1 cellular context compared by ENCODE assay signal in the genomic region with DNA sequence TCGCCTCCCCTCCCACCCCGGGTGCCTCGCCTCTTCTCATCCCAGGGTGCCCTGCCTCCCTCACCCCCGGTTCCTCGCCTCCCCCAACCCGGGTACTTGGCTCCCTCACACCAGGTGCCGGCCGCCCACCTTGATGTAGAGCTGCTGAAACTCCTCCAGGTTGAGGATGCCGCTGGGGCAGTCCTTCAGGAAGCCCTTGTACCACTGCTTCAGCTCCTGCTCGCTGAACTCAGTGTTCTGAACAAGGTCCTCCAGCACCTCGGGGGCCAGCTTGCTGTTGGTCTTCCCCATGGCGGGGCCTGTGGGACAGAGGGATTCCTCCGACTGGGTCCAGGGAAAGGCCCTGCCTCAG.
TF ChIP-seq lines count a peak whose summit lies in the region.

No MANE protein-coding gene starts in this region.

TF ChIP-seq in SK-N-SH, 30 proteins besides CTCF, POLR2A, EP300 and RAD21:
- TF ChIP-seq, protein P1, sequence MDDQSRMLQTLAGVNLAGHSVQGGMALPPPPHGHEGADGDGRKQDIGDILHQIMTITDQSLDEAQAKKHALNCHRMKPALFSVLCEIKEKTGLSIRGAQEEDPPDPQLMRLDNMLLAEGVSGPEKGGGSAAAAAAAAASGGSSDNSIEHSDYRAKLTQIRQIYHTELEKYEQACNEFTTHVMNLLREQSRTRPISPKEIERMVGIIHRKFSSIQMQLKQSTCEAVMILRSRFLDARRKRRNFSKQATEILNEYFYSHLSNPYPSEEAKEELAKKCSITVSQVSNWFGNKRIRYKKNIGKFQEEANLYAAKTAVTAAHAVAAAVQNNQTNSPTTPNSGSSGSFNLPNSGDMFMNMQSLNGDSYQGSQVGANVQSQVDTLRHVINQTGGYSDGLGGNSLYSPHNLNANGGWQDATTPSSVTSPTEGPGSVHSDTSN (IDR thresholded peaks at IDR 0.05): no peak
- no peak for TF ChIP-seq FOXM1 (IDR thresholded peaks at IDR 0.05; ENCODE audit: low read depth)
- TF ChIP-seq FOXJ3 (CRISPR knock-in tag; IDR thresholded peaks at IDR 0.05): no peak
- no peak for TF ChIP-seq TAF1 (IDR thresholded peaks at IDR 0.05; ENCODE audit: borderline replicate concordance, low read depth, low read length)
- TF ChIP-seq GATA2 (CRISPR knock-in tag; IDR thresholded peaks at IDR 0.05): no peak
- TF ChIP-seq, protein P2, sequence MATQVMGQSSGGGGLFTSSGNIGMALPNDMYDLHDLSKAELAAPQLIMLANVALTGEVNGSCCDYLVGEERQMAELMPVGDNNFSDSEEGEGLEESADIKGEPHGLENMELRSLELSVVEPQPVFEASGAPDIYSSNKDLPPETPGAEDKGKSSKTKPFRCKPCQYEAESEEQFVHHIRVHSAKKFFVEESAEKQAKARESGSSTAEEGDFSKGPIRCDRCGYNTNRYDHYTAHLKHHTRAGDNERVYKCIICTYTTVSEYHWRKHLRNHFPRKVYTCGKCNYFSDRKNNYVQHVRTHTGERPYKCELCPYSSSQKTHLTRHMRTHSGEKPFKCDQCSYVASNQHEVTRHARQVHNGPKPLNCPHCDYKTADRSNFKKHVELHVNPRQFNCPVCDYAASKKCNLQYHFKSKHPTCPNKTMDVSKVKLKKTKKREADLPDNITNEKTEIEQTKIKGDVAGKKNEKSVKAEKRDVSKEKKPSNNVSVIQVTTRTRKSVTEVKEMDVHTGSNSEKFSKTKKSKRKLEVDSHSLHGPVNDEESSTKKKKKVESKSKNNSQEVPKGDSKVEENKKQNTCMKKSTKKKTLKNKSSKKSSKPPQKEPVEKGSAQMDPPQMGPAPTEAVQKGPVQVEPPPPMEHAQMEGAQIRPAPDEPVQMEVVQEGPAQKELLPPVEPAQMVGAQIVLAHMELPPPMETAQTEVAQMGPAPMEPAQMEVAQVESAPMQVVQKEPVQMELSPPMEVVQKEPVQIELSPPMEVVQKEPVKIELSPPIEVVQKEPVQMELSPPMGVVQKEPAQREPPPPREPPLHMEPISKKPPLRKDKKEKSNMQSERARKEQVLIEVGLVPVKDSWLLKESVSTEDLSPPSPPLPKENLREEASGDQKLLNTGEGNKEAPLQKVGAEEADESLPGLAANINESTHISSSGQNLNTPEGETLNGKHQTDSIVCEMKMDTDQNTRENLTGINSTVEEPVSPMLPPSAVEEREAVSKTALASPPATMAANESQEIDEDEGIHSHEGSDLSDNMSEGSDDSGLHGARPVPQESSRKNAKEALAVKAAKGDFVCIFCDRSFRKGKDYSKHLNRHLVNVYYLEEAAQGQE (IDR thresholded peaks at IDR 0.05; ENCODE audit: low read depth, low read length): no peak
- TF ChIP-seq YY1 (IDR thresholded peaks at IDR 0.05; ENCODE audit: low read depth): no peak
- TF ChIP-seq, protein P3, sequence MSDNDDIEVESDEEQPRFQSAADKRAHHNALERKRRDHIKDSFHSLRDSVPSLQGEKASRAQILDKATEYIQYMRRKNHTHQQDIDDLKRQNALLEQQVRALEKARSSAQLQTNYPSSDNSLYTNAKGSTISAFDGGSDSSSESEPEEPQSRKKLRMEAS (IDR thresholded peaks at IDR 0.05; ENCODE audit: low read depth): no peak
- TF ChIP-seq, protein P4, sequence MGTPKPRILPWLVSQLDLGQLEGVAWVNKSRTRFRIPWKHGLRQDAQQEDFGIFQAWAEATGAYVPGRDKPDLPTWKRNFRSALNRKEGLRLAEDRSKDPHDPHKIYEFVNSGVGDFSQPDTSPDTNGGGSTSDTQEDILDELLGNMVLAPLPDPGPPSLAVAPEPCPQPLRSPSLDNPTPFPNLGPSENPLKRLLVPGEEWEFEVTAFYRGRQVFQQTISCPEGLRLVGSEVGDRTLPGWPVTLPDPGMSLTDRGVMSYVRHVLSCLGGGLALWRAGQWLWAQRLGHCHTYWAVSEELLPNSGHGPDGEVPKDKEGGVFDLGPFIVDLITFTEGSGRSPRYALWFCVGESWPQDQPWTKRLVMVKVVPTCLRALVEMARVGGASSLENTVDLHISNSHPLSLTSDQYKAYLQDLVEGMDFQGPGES (IDR thresholded peaks at IDR 0.05; ENCODE audit: low read depth, low read length): no peak
